ENCODE assay signal across 20 cellular contexts in genomic region chr4:178958725-178959440, GRCh38.
DNase-seq lines count a peak whose midpoint lies in the region; ATAC-seq, FAIRE-seq and TF ChIP-seq lines count a peak whose summit lies in the region.
"Had no signal": no experiment of that assay in that cellular context is flagged by ENCODE, and none has a peak within 500 bp of the region (broad histone marks: within the 10 kb centered on the region; RNA-seq: fewer than 3 reads in every experiment).

No MANE protein-coding gene starts in this region.

- WGBS in SK-N-SH (ENCODE audit: low lambda C conversion rate): 2% methylated on average over 4 of the region's 4 CpGs
- WGBS in GM12878 (ENCODE audit: insufficient coverage, insufficient replicate concordance, low lambda C conversion rate, missing lambda C conversion rate): 34% methylated on average over 4 of the region's 4 CpGs

- no peak overlapping the region for H3K9ac ChIP-seq in SK-N-SH
- H3K9ac ChIP-seq in OCI-LY3 (ENCODE audit: low read length): no peak overlapping the region
- no peak overlapping the region for H3K9ac ChIP-seq in GM12878 (ENCODE audit: control insufficient read depth, insufficient read depth, low read length)

- SMC1A ChIA-PET in GM12878 (lab: Charles Lee; ENCODE audit: uncharacterized antibody, unreplicated experiment): interaction anchor here (0.6 to 1.9 kb wide), 6 partner anchors 9 to 431 kb away, joined by 3 to 7 read pairs (median 4); no protein-coding TSS in a partner anchor

- POLR2A ChIA-PET in SK-N-SH (lab: Yijun Ruan, JAX): no interaction called here
- POLR2A ChIA-PET in GM12878 (lab: Charles Lee): interaction anchor here (0.5 to 0.6 kb wide), 2 partner anchors 38 to 65 kb away, joined by 3 read pairs; no protein-coding TSS in a partner anchor

- ATAC-seq in SK-N-SH treated with all-trans-retinoic acid at 6 μM for 48 hours: no peak
- peak; percentile 77 for ATAC-seq in GM12878
- ATAC-seq in HG03520 (IDR thresholded peaks at IDR 0.05; ENCODE audit: unreplicated experiment): no peak
- ATAC-seq in GM21447 (IDR thresholded peaks at IDR 0.05; ENCODE audit: unreplicated experiment): no peak
- ATAC-seq in stimulated activated effector memory CD8-positive, alpha-beta T cell treated with anti-CD3 and anti-CD28 coated beads, Interleukin-12 subunit alpha, Interleukin-12 subunit beta, amount 100 ng/mL, for 72 hours: no peak
- ATAC-seq: GM23338, HCT116 had no signal

- H3K4me3 ChIP-seq in SK-N-SH (ENCODE audit: low read depth in 2 of 2, low read length in 1 of 2) (peak overlapping the region in 1 of 2 experiments; percentile 6; a peak in 1 of 4 replicates), MG63 (peak overlapping the region; percentile 14), OCI-LY3 (ENCODE audit: low read length) (no peak overlapping the region), GM12878 (no peak overlapping the region)
- H3K4me3 ChIP-seq: GM23338 had no signal

- no peak overlapping the region for H3K27ac ChIP-seq in SK-N-SH (ENCODE audit: low read depth in 2 of 2, low read length in 1 of 2)
- no peak overlapping the region for H3K27ac ChIP-seq in OCI-LY3 (ENCODE audit: low read length)
- no peak overlapping the region for H3K27ac ChIP-seq in GM12878 (ENCODE audit: control insufficient read depth, insufficient read depth)
- H3K27ac ChIP-seq: 22Rv1 had no signal

- RAD21 ChIA-PET in GM12878 (lab: Charles Lee; ENCODE audit: unreplicated experiment): interaction anchor here (0.7 kb wide), 1 partner anchor 15 kb away, joined by 3 read pairs; no protein-coding TSS in a partner anchor

- no peaks in the 10 kb centered on the region for H3K9me2 ChIP-seq in SK-N-SH

- BruUV-seq in GM12878 (replicated peaks; lab: Mats Ljungman, UMichigan): no TSS peak

- H3K36me3 Mint-ChIP-seq in stimulated activated effector memory CD8-positive, alpha-beta T cell treated with anti-CD3 and anti-CD28 coated beads, Interleukin-12 subunit alpha, Interleukin-12 subunit beta, amount 100 ng/mL, for 72 hours: peaks cover 6% of the 10 kb centered on the region
- H3K36me3 Mint-ChIP-seq: CD4-positive, alpha-beta memory T cell had no signal

- in situ Hi-C loops in GM12878 (cut with MboI): no loop called here

- FAIRE-seq in GM12878 (lab: Jason Lieb, UNC): no peak
- FAIRE-seq: A204.1, G401.6 had no signal

- H3K79me2 ChIP-seq in SK-N-SH (ENCODE audit: insufficient read depth) (no peaks in the 10 kb centered on the region), OCI-LY3 (ENCODE audit: low read length) (no peaks in the 10 kb centered on the region), GM12878 (ENCODE audit: control insufficient read depth, insufficient read depth, low read length) (no peaks in the 10 kb centered on the region)

- H3K4me1 Mint-ChIP-seq in stimulated activated effector memory CD8-positive, alpha-beta T cell treated with anti-CD3 and anti-CD28 coated beads, Interleukin-12 subunit alpha, Interleukin-12 subunit beta, amount 100 ng/mL, for 72 hours: no peaks in the 10 kb centered on the region
- H3K4me1 Mint-ChIP-seq: CD4-positive, alpha-beta memory T cell had no signal

- no peak overlapping the region for H2AFZ ChIP-seq in SK-N-SH (ENCODE audit: low read depth)
- 0 out of 2 replicates have a peak overlapping the region, but pooled peaks have one; percentile 16 for H2AFZ ChIP-seq in OCI-LY3 (ENCODE audit: low read depth, low read length)
- no peak overlapping the region for H2AFZ ChIP-seq in GM12878 (ENCODE audit: control insufficient read depth, low read depth, low read length)
- H2AFZ ChIP-seq: GM23338 had no signal

- TF ChIP-seq POLR2A in GM12878 (IDR thresholded peaks at IDR 0.05; ENCODE audit: low read depth, low read length): no peak

- 0 out of 2 replicates have a peak overlapping the region, but pooled peaks have one; percentile 10 for H3K4me2 ChIP-seq in SK-N-SH
- H3K4me2 ChIP-seq in OCI-LY3 (ENCODE audit: low read length): peak overlapping the region; percentile 23
- no peak overlapping the region for H3K4me2 ChIP-seq in GM12878 (ENCODE audit: control insufficient read depth, insufficient read depth)
- H3K4me2 ChIP-seq: GM23338 had no signal

- no peak overlapping the region for H3K4me3 Mint-ChIP-seq in stimulated activated effector memory CD8-positive, alpha-beta T cell treated with anti-CD3 and anti-CD28 coated beads, Interleukin-12 subunit alpha, Interleukin-12 subunit beta, amount 100 ng/mL, for 72 hours
- H3K4me3 Mint-ChIP-seq: CD4-positive, alpha-beta memory T cell; GM23338; H9 had no signal

- H3K27ac Mint-ChIP-seq in stimulated activated effector memory CD8-positive, alpha-beta T cell treated with anti-CD3 and anti-CD28 coated beads, Interleukin-12 subunit alpha, Interleukin-12 subunit beta, amount 100 ng/mL, for 72 hours: no peak overlapping the region
- H3K27ac Mint-ChIP-seq: CD4-positive, alpha-beta memory T cell; GM23338; H9 had no signal

- H3K27me3 ChIP-seq in SK-N-SH (ENCODE audit: insufficient read depth) (no peaks in the 10 kb centered on the region), MG63 (no peaks in the 10 kb centered on the region), OCI-LY3 (ENCODE audit: low read depth, low read length) (no peaks in the 10 kb centered on the region), GM12878 (replicated peaks in 1 of 2; ENCODE audit: control insufficient read depth in 2 of 2, insufficient read depth in 2 of 2, low read length in 1 of 2) (no peaks in the 10 kb centered on the region)

- TF ChIP-seq RAD21 in SK-N-SH (IDR thresholded peaks at IDR 0.05; ENCODE audit: low read length): no peak
- no peak for TF ChIP-seq RAD21 in GM12878 (IDR thresholded peaks at IDR 0.05; ENCODE audit: insufficient read depth, low read depth, low read length)

- no peaks in the 10 kb centered on the region for H3K4me1 ChIP-seq in SK-N-SH (ENCODE audit: control insufficient read depth in 1 of 2, insufficient read depth in 2 of 2, low read depth in 1 of 2, low read length in 1 of 2)
- H3K4me1 ChIP-seq in OCI-LY3 (ENCODE audit: low read length): no peaks in the 10 kb centered on the region
- H3K4me1 ChIP-seq in GM12878 (ENCODE audit: control insufficient read depth, insufficient read depth, low read length): no peaks in the 10 kb centered on the region

- TF ChIP-seq CTCF in SK-N-SH (IDR thresholded peaks at IDR 0.05) (no peak), OCI-LY3 (IDR thresholded peaks at IDR 0.05; ENCODE audit: low read depth, low read length) (no peak), GM12878 (IDR thresholded peaks at IDR 0.05 in 2 of 3, conservative IDR thresholded peaks at IDR 0.05 in 1 of 3; ENCODE audit: control insufficient read depth in 2 of 3, extremely low read depth in 1 of 3, insufficient read depth in 1 of 3, low read depth in 3 of 3, low read length in 3 of 3) (no peak)

- H3K9me3 ChIP-seq in SK-N-SH (no peaks in the 10 kb centered on the region), MG63 (no peaks in the 10 kb centered on the region), OCI-LY3 (ENCODE audit: insufficient read depth, low read length) (no peaks in the 10 kb centered on the region), GM12878 (replicated peaks; ENCODE audit: control insufficient read depth, insufficient read depth, low read length) (no peaks in the 10 kb centered on the region)

- intact Hi-C loops in GM12878 (cut with micrococcal nuclease; ENCODE audit: unreplicated experiment): no loop called here

- DNase-seq in SK-N-SH (no peak), MG63 (no peak), GM12878 (ENCODE audit: low read depth, low spot score) (no peak)
- DNase-seq in stimulated activated effector memory CD8-positive, alpha-beta T cell treated with anti-CD3 and anti-CD28 coated beads, Interleukin-12 subunit alpha, Interleukin-12 subunit beta, amount 100 ng/mL, for 72 hours (ENCODE audit: low spot score in 2 of 2): no peak
- DNase-seq: C1 segment of cervical spinal cord; Calu3; CD4-positive, alpha-beta memory T cell; COR-L47; DMS53; DMS79 treated with DMSO at 0.1 percent for 48 hours; H9 had no signal

- no peaks in the 10 kb centered on the region for H4K20me1 ChIP-seq in SK-N-SH (ENCODE audit: insufficient read depth)
- H4K20me1 ChIP-seq in OCI-LY3 (ENCODE audit: insufficient read depth, low read length): no peaks in the 10 kb centered on the region
- H4K20me1 ChIP-seq in GM12878 (ENCODE audit: control insufficient read depth, insufficient read depth): no peaks in the 10 kb centered on the region

- H3K9me3 Mint-ChIP-seq in stimulated activated effector memory CD8-positive, alpha-beta T cell treated with anti-CD3 and anti-CD28 coated beads, Interleukin-12 subunit alpha, Interleukin-12 subunit beta, amount 100 ng/mL, for 72 hours: peaks cover 11% of the 10 kb centered on the region

- no peaks in the 10 kb centered on the region for H3F3A ChIP-seq in SK-N-SH (replicated peaks; ENCODE audit: insufficient read depth)

- CTCF ChIA-PET in SK-N-SH (lab: Yijun Ruan, JAX) (no interaction called here), GM12878 (lab: Yijun Ruan, JAX) (interaction anchor here (0.7 to 1.9 kb wide), 4 partner anchors 14 to 579 kb away, joined by 3 to 5 read pairs (median 3); no protein-coding TSS in a partner anchor)

- TF ChIP-seq EP300 in SK-N-SH (IDR thresholded peaks at IDR 0.05; ENCODE audit: borderline replicate concordance in 1 of 2, low read depth in 1 of 2, low read length in 1 of 2) (no peak), GM12878 (IDR thresholded peaks at IDR 0.05; ENCODE audit: borderline replicate concordance in 1 of 2, control insufficient read depth in 1 of 2, low read depth in 2 of 2, low read length in 2 of 2) (no peak)

- H3K36me3 ChIP-seq in SK-N-SH (replicated peaks in 1 of 2; ENCODE audit: control insufficient read depth in 1 of 2, insufficient read depth in 2 of 2, low read length in 1 of 2) (no peaks in the 10 kb centered on the region), MG63 (no peaks in the 10 kb centered on the region), OCI-LY3 (replicated peaks; ENCODE audit: low read depth, low read length) (no peaks in the 10 kb centered on the region), GM12878 (ENCODE audit: control insufficient read depth in 2 of 2, insufficient read depth in 2 of 2, low read length in 1 of 2) (no peaks in the 10 kb centered on the region)

TF ChIP-seq in SK-N-SH, 30 proteins besides CTCF, POLR2A, EP300 and RAD21:
- no peak for TF ChIP-seq RFX5 (IDR thresholded peaks at IDR 0.05; ENCODE audit: low read length)

TF ChIP-seq in GM12878, 131 proteins besides CTCF, POLR2A, EP300 and RAD21 (continues in another document):
- no peak for TF ChIP-seq ZBED1 (IDR thresholded peaks at IDR 0.05; ENCODE audit: borderline replicate concordance)
- no peak for TF ChIP-seq FOS (IDR thresholded peaks at IDR 0.05; ENCODE audit: borderline replicate concordance, extremely low read depth, insufficient read length)
- TF ChIP-seq GATAD2B (conservative IDR thresholded peaks at IDR 0.05; ENCODE audit: low read depth): no peak
- TF ChIP-seq GABPA (IDR thresholded peaks at IDR 0.05; ENCODE audit: low read depth): no peak
- TF ChIP-seq WRNIP1 (IDR thresholded peaks at IDR 0.05; ENCODE audit: borderline replicate concordance, low read depth, low read length): no peak
